ENCODE assay signal across 39 cellular contexts in the genomic region with DNA sequence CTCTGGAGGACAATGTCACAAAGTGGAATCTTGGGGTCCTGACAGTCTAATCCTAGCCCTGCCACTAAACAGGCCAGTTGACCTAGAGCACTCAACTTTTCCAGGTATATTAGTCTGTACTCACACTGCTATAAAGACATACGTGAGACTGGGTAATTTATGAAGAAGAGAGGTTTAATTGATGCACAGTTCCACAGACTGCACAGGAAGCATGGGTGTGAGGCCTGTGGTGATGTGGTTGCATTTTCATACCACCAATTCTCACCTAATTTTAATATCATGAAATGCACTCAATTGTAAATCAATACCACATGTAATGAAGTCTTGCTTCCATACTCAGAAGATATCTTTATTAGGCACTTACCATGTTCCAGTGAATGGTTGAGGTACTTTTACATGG.
"Had no signal": no experiment of that assay in that cellular context is flagged by ENCODE, and none has a peak within 500 bp of the region (broad histone marks: within the 10 kb centered on the region; RNA-seq: fewer than 3 reads in every experiment).

No MANE protein-coding gene starts in this region.

- H3K27ac ChIP-seq: adrenal gland, ascending aorta, body of pancreas, brain microvascular endothelial cell, breast epithelium, cardiac muscle cell had no signal

- H3K4me1 Mint-ChIP-seq: activated naive CD4-positive, alpha-beta T cell treated with anti-CD3 and anti-CD28 coated beads, Interleukin-2, amount 50 U/mL, for 24 hours; activated naive CD8-positive, alpha-beta T cell treated with anti-CD3 and anti-CD28 coated beads for 36 hours; activated naive CD8-positive, alpha-beta T cell treated with anti-CD3 and anti-CD28 coated beads, Interleukin-2, amount 50 U/mL, for 24 hours; activated T-helper 17 cell treated with anti-CD3 and anti-CD28 coated beads, Interleukin-2, amount 50 U/mL, for 72 hours; central memory CD8-positive, alpha-beta T cell had no signal

- FAIRE-seq: bronchial epithelial cell had no signal

- H3K4me3 ChIP-seq: adrenal gland, ascending aorta, body of pancreas, breast epithelium, cardiac muscle cell had no signal

- H3K27me3 Mint-ChIP-seq: activated naive CD4-positive, alpha-beta T cell treated with anti-CD3 and anti-CD28 coated beads, Interleukin-2, amount 10 ng/mL, durations not matched to agents 7 days and 5 days; activated naive CD4-positive, alpha-beta T cell treated with anti-CD3 and anti-CD28 coated beads, Interleukin-2, amount 50 U/mL, for 24 hours; activated naive CD8-positive, alpha-beta T cell; activated naive CD8-positive, alpha-beta T cell treated with anti-CD3 and anti-CD28 coated beads for 36 hours; activated naive CD8-positive, alpha-beta T cell treated with anti-CD3 and anti-CD28 coated beads, Interleukin-2, amount 10 ng/mL, durations not matched to agents 7 days and 5 days; activated naive CD8-positive, alpha-beta T cell treated with anti-CD3 and anti-CD28 coated beads, Interleukin-2, amount 50 U/mL, for 24 hours; activated T-helper 17 cell treated with anti-CD3 and anti-CD28 coated beads, Interleukin-2, amount 50 U/mL, for 72 hours; brain; central memory CD8-positive, alpha-beta T cell had no signal

- ATAC-seq: activated naive CD4-positive, alpha-beta T cell treated with anti-CD3 and anti-CD28 coated beads, Interleukin-2, amount 50 U/mL, for 72 hours; activated naive CD8-positive, alpha-beta T cell treated with anti-CD3 and anti-CD28 coated beads, Interleukin-2, amount 50 U/mL, for 24 hours; activated T-cell treated with anti-CD3 and anti-CD28 coated beads, Interleukin-2, amount 50 U/mL, for 4 hours; activated T-cell treated with anti-CD3 and anti-CD28 coated beads, Interleukin-2, amount 50 U/mL, for 72 hours; activated T-helper 17 cell treated with anti-CD3 and anti-CD28 coated beads, Interleukin-2, amount 50 U/mL, for 72 hours; body of pancreas had no signal

- H3K27me3 ChIP-seq: ascending aorta, body of pancreas, brain microvascular endothelial cell, cardiac muscle cell had no signal

- H3K36me3 Mint-ChIP-seq: activated naive CD4-positive, alpha-beta T cell treated with anti-CD3 and anti-CD28 coated beads, Interleukin-2, amount 10 ng/mL, durations not matched to agents 7 days and 5 days; activated naive CD4-positive, alpha-beta T cell treated with anti-CD3 and anti-CD28 coated beads, Interleukin-2, amount 50 U/mL, for 24 hours; activated naive CD4-positive, alpha-beta T cell treated with anti-CD3 and anti-CD28 coated beads, Interleukin-2, amount 50 U/mL, for 72 hours; activated naive CD8-positive, alpha-beta T cell; activated naive CD8-positive, alpha-beta T cell treated with anti-CD3 and anti-CD28 coated beads for 36 hours; activated naive CD8-positive, alpha-beta T cell treated with anti-CD3 and anti-CD28 coated beads, Interleukin-2, amount 10 ng/mL, durations not matched to agents 7 days and 5 days; brain had no signal

- H3K27ac Mint-ChIP-seq: activated naive CD4-positive, alpha-beta T cell treated with anti-CD3 and anti-CD28 coated beads for 36 hours; activated naive CD4-positive, alpha-beta T cell treated with anti-CD3 and anti-CD28 coated beads, Interleukin-2, amount 10 ng/mL, durations not matched to agents 7 days and 5 days; activated naive CD4-positive, alpha-beta T cell treated with anti-CD3 and anti-CD28 coated beads, Interleukin-2, amount 50 U/mL, for 24 hours; activated naive CD4-positive, alpha-beta T cell treated with anti-CD3 and anti-CD28 coated beads, Interleukin-2, amount 50 U/mL, for 72 hours; activated naive CD8-positive, alpha-beta T cell; activated naive CD8-positive, alpha-beta T cell treated with anti-CD3 and anti-CD28 coated beads for 36 hours; activated naive CD8-positive, alpha-beta T cell treated with anti-CD3 and anti-CD28 coated beads, Interleukin-2, amount 10 ng/mL, durations not matched to agents 7 days and 5 days; activated naive CD8-positive, alpha-beta T cell treated with anti-CD3 and anti-CD28 coated beads, Interleukin-2, amount 50 U/mL, for 24 hours; activated T-cell treated with anti-CD3 and anti-CD28 coated beads, Interleukin-2, amount 50 U/mL, for 24 hours; activated T-cell treated with anti-CD3 and anti-CD28 coated beads, Interleukin-2, amount 50 U/mL, for 72 hours; activated T-helper 1 cell treated with anti-CD3 and anti-CD28 coated beads, Interleukin-12 subunit alpha, Interleukin-12 subunit beta, Interleukin-2, Interleukin-4 antibody, amounts not matched to agents 30 ng/mL and 10 ng/mL and 1 ng/mL, durations not matched to agents 14 hours and 24 hours and 36 hours; activated T-helper 17 cell treated with anti-CD3 and anti-CD28 coated beads, Interleukin-2, amount 50 U/mL, for 72 hours; activated T-helper 2 cell treated with anti-CD3 and anti-CD28 coated beads, Interferon-gamma antibody, Interleukin-2, Interleukin-4, amounts not matched to agents 10 μg/mL and 5 μg/mL and 100 μg/mL, durations not matched to agents 14 hours and 24 hours and 36 hours had no signal

- DNase-seq: activated effector memory CD4-positive, alpha-beta T cell treated with anti-CD3 and anti-CD28 coated beads, Interleukin-2, amount 50 U/mL, for 16 hours; activated effector memory CD4-positive, alpha-beta T cell treated with Interleukin-2 at 50 U/mL for 16 hours; activated gamma-delta T cell; activated gamma-delta T cell treated with Interleukin-2 at 50 U/mL for 16 hours; activated naive CD4-positive, alpha-beta T cell; activated naive CD4-positive, alpha-beta T cell treated with anti-CD3 and anti-CD28 coated beads for 36 hours; activated naive CD4-positive, alpha-beta T cell treated with anti-CD3 and anti-CD28 coated beads, Interleukin-2, amount 10 ng/mL, durations not matched to agents 7 days and 5 days; activated naive CD4-positive, alpha-beta T cell treated with anti-CD3 and anti-CD28 coated beads, Interleukin-2, amount 50 U/mL, for 16 hours; activated naive CD4-positive, alpha-beta T cell treated with Interleukin-2 at 50 U/mL for 16 hours; activated naive CD8-positive, alpha-beta T cell treated with anti-CD3 and anti-CD28 coated beads for 36 hours; activated naive CD8-positive, alpha-beta T cell treated with anti-CD3 and anti-CD28 coated beads, Interleukin-2, amount 10 ng/mL, durations not matched to agents 7 days and 5 days; activated naive CD8-positive, alpha-beta T cell treated with anti-CD3 and anti-CD28 coated beads, Interleukin-2, amount 50 U/mL, for 24 hours; activated T-cell treated with anti-CD3 and anti-CD28 coated beads, Interleukin-2, amount 50 U/mL, for 1 hour; activated T-cell treated with anti-CD3 and anti-CD28 coated beads, Interleukin-2, amount 50 U/mL, for 24 hours; activated T-cell treated with anti-CD3 and anti-CD28 coated beads, Interleukin-2, amount 50 U/mL, for 4 hours; activated T-cell treated with anti-CD3 and anti-CD28 coated beads, Interleukin-2, amount 50 U/mL, for 48 hours; activated T-cell treated with anti-CD3 and anti-CD28 coated beads, Interleukin-2, amount 50 U/mL, for 72 hours; adrenal gland; amniotic stem cell; amygdala; anterior cingulate cortex; aorta; body of pancreas; brain microvascular endothelial cell; caudate nucleus; central memory CD4-positive, alpha-beta T cell; cerebellar nuclear complex had no signal

- H3K4me3 Mint-ChIP-seq: activated naive CD4-positive, alpha-beta T cell treated with anti-CD3 and anti-CD28 coated beads for 36 hours; activated naive CD4-positive, alpha-beta T cell treated with anti-CD3 and anti-CD28 coated beads, Interleukin-2, amount 10 ng/mL, durations not matched to agents 7 days and 5 days; activated naive CD4-positive, alpha-beta T cell treated with anti-CD3 and anti-CD28 coated beads, Interleukin-2, amount 50 U/mL, for 24 hours; activated naive CD8-positive, alpha-beta T cell; activated naive CD8-positive, alpha-beta T cell treated with anti-CD3 and anti-CD28 coated beads for 36 hours; activated naive CD8-positive, alpha-beta T cell treated with anti-CD3 and anti-CD28 coated beads, Interleukin-2, amount 10 ng/mL, durations not matched to agents 7 days and 5 days; activated naive CD8-positive, alpha-beta T cell treated with anti-CD3 and anti-CD28 coated beads, Interleukin-2, amount 50 U/mL, for 24 hours; activated T-cell treated with anti-CD3 and anti-CD28 coated beads, Interleukin-2, amount 50 U/mL, for 24 hours; activated T-cell treated with anti-CD3 and anti-CD28 coated beads, Interleukin-2, amount 50 U/mL, for 4 hours; activated T-cell treated with anti-CD3 and anti-CD28 coated beads, Interleukin-2, amount 50 U/mL, for 72 hours; activated T-helper 1 cell treated with anti-CD3 and anti-CD28 coated beads, Interleukin-12 subunit alpha, Interleukin-12 subunit beta, Interleukin-2, Interleukin-4 antibody, amounts not matched to agents 30 ng/mL and 10 ng/mL and 1 ng/mL, durations not matched to agents 14 hours and 24 hours and 36 hours; activated T-helper 17 cell treated with anti-CD3 and anti-CD28 coated beads, Interleukin-2, amount 50 U/mL, for 72 hours; brain; central memory CD8-positive, alpha-beta T cell had no signal

- H3K36me3 ChIP-seq: adrenal gland, ascending aorta, brain microvascular endothelial cell, breast epithelium, cardiac muscle cell had no signal

- H3K4me1 ChIP-seq: adrenal gland, ascending aorta, body of pancreas, breast epithelium had no signal

- H3K9me3 ChIP-seq: adrenal gland, ascending aorta, body of pancreas, breast epithelium had no signal

- H3K9me3 Mint-ChIP-seq: activated naive CD4-positive, alpha-beta T cell treated with anti-CD3 and anti-CD28 coated beads for 36 hours; activated naive CD4-positive, alpha-beta T cell treated with anti-CD3 and anti-CD28 coated beads, Interleukin-2, amount 10 ng/mL, durations not matched to agents 7 days and 5 days; activated naive CD4-positive, alpha-beta T cell treated with anti-CD3 and anti-CD28 coated beads, Interleukin-2, amount 50 U/mL, for 24 hours; activated naive CD4-positive, alpha-beta T cell treated with anti-CD3 and anti-CD28 coated beads, Interleukin-2, amount 50 U/mL, for 72 hours; activated naive CD8-positive, alpha-beta T cell treated with anti-CD3 and anti-CD28 coated beads for 36 hours; activated naive CD8-positive, alpha-beta T cell treated with anti-CD3 and anti-CD28 coated beads, Interleukin-2, amount 10 ng/mL, durations not matched to agents 7 days and 5 days; activated naive CD8-positive, alpha-beta T cell treated with anti-CD3 and anti-CD28 coated beads, Interleukin-2, amount 50 U/mL, for 24 hours; activated T-cell treated with anti-CD3 and anti-CD28 coated beads, Interleukin-2, amount 50 U/mL, for 24 hours; activated T-cell treated with anti-CD3 and anti-CD28 coated beads, Interleukin-2, amount 50 U/mL, for 4 hours; activated T-cell treated with anti-CD3 and anti-CD28 coated beads, Interleukin-2, amount 50 U/mL, for 72 hours; activated T-helper 1 cell treated with anti-CD3 and anti-CD28 coated beads, Interleukin-12 subunit alpha, Interleukin-12 subunit beta, Interleukin-2, Interleukin-4 antibody, amounts not matched to agents 30 ng/mL and 10 ng/mL and 1 ng/mL, durations not matched to agents 14 hours and 24 hours and 36 hours; activated T-helper 17 cell treated with anti-CD3 and anti-CD28 coated beads, Interleukin-2, amount 50 U/mL, for 72 hours; activated T-helper 2 cell treated with anti-CD3 and anti-CD28 coated beads, Interferon-gamma antibody, Interleukin-2, Interleukin-4, amounts not matched to agents 10 μg/mL and 5 μg/mL and 100 μg/mL, durations not matched to agents 14 hours and 24 hours and 36 hours; brain; central memory CD8-positive, alpha-beta T cell had no signal
